In genomic region chr5:68287976-68288755, GRCh38 we compare ENCODE assay signal across 7 cellular contexts.
DNase-seq lines count a peak whose midpoint lies in the region; ATAC-seq lines count a peak whose summit lies in the region.

No MANE protein-coding gene starts in this region.

- DNase-seq in NT2/D1 (ENCODE audit: low read depth, low spot score): no peak
- DNase-seq in activated T-helper 9 cell treated with anti-CD3 and anti-CD28 coated beads, Interleukin-2, amount 50 U/mL, for 16 hours (ENCODE audit: low read depth): peak; percentile 19
- DNase-seq in fibroblast of peridontal ligament (ENCODE audit: extremely low read depth): peak; percentile 40
- DNase-seq in naive thymus-derived CD8-positive, alpha-beta T cell: peak; percentile 4 to 69 (median 40)
- peak; percentile 41 to 92 (median 76) for DNase-seq in substantia nigra (lab: John Stamatoyannopoulos, UW)

- peak overlapping the region; percentile 49 for H3K4me3 ChIP-seq in NT2/D1 (ENCODE audit: insufficient read length, low read depth)

- H3K27ac Mint-ChIP-seq in naive thymus-derived CD8-positive, alpha-beta T cell: peak overlapping the region; percentile 91 to 97 (median 94)

- peaks cover 28 to 91% (median 88%) of the 10 kb centered on the region in 4 donors for H3K4me1 Mint-ChIP-seq in naive thymus-derived CD8-positive, alpha-beta T cell

- POLR2A ChIA-PET in naive thymus-derived CD8-positive, alpha-beta T cell (lab: Charles Lee): interaction anchor here (0.6 to 1.6 kb wide), 4 partner anchors 8 to 72 kb away, joined by 3 to 15 read pairs (median 6); partner anchors contain the start of gene PIK3R1

- H3K27ac ChIP-seq in substantia nigra (ENCODE audit: low read depth, low read length, poor library complexity, severe bottlenecking): peak overlapping the region; percentile 95

- no peaks in the 10 kb centered on the region for H3K27me3 ChIP-seq in NT2/D1 (ENCODE audit: insufficient read depth, insufficient read length)

- H3K9ac ChIP-seq in NT2/D1 (ENCODE audit: insufficient read length, low read depth): peak overlapping the region; percentile 64

- H3K9me3 ChIP-seq in NT2/D1 (ENCODE audit: insufficient read depth, low read length): no peaks in the 10 kb centered on the region

- H3K27me3 Mint-ChIP-seq in naive thymus-derived CD8-positive, alpha-beta T cell: no peaks in the 10 kb centered on the region

- H3K4me1 ChIP-seq in NT2/D1 (ENCODE audit: insufficient read depth, insufficient read length): no peaks in the 10 kb centered on the region

- ATAC-seq in GM18519 (IDR thresholded peaks at IDR 0.05; ENCODE audit: low FRiP score, unreplicated experiment) (peak; percentile 53), HG02938 (IDR thresholded peaks at IDR 0.05; ENCODE audit: unreplicated experiment) (peak; percentile 66)
- ATAC-seq in naive thymus-derived CD8-positive, alpha-beta T cell: peak; percentile 80

- H3K9me3 Mint-ChIP-seq in naive thymus-derived CD8-positive, alpha-beta T cell: no peaks in the 10 kb centered on the region

- peaks cover 5 to 47% (median 9%) of the 10 kb centered on the region in 3 donors for H3K36me3 Mint-ChIP-seq in naive thymus-derived CD8-positive, alpha-beta T cell

- peaks cover 8% of the 10 kb centered on the region for H3K36me3 ChIP-seq in NT2/D1 (ENCODE audit: insufficient read depth, insufficient read length, low read length)

- H3K4me3 Mint-ChIP-seq in naive thymus-derived CD8-positive, alpha-beta T cell: peak overlapping the region; percentile 78 to 95 (median 92)
